In genomic region chr17:78006338-78006737, GRCh38 we compare ENCODE assay signal across 21 cellular contexts.
"Had no signal": no experiment of that assay in that cellular context is flagged by ENCODE, and none has a peak within 500 bp of the region (broad histone marks: within the 10 kb centered on the region; RNA-seq: fewer than 3 reads in every experiment).

No MANE protein-coding gene starts in this region.

- H3K9me3 Mint-ChIP-seq: natural killer cell treated with Interleukin-12 subunit alpha and Interleukin-12 subunit beta and Interleukin-15 and Interleukin-18, amount 100 ng/mL, for 72 hours; neural progenitor cell had no signal

- DNase-seq: cortex of kidney; dorsolateral prefrontal cortex; effector CD8-positive, alpha-beta T cell; foreskin melanocyte; head of caudate nucleus; hippocampal formation; kidney glomerular epithelial cell; mucosa of descending colon; occipital lobe; pancreas; right cardiac atrium; small intestine; stimulated activated CD4-positive, alpha-beta T cell treated with anti-CD3 and anti-CD28 coated beads, Interleukin-12 subunit alpha, Interleukin-12 subunit beta, amount 100 ng/mL, for 4 hours; stimulated activated naive CD4-positive, alpha-beta T cell; tibial artery; upper lobe of left lung had no signal

- H3K9me3 ChIP-seq: mucosa of descending colon, pancreas, tibial artery, upper lobe of left lung, vagina had no signal

- H3K4me3 ChIP-seq: dorsolateral prefrontal cortex, mucosa of descending colon, neural progenitor cell, pancreas, tibial artery, upper lobe of left lung, vagina had no signal

- H3K4me3 Mint-ChIP-seq: natural killer cell treated with Interleukin-12 subunit alpha and Interleukin-12 subunit beta and Interleukin-15 and Interleukin-18, amount 100 ng/mL, for 72 hours; neural progenitor cell had no signal

- H3K36me3 Mint-ChIP-seq: natural killer cell treated with Interleukin-12 subunit alpha and Interleukin-12 subunit beta and Interleukin-15 and Interleukin-18, amount 100 ng/mL, for 72 hours had no signal

- H3K27me3 Mint-ChIP-seq: natural killer cell treated with Interleukin-12 subunit alpha and Interleukin-12 subunit beta and Interleukin-15 and Interleukin-18, amount 100 ng/mL, for 72 hours; progenitor cell of endocrine pancreas had no signal

- H3K27me3 ChIP-seq: dorsolateral prefrontal cortex, neural progenitor cell, pancreas, tibial artery, upper lobe of left lung, vagina had no signal

- H3K27ac Mint-ChIP-seq: natural killer cell treated with Interleukin-12 subunit alpha and Interleukin-12 subunit beta and Interleukin-15 and Interleukin-18, amount 100 ng/mL, for 72 hours; neural progenitor cell; progenitor cell of endocrine pancreas had no signal

- H3K4me1 ChIP-seq: vagina had no signal

- ATAC-seq: left lobe of liver; mucosa of descending colon; natural killer cell treated with Interleukin-12 subunit alpha and Interleukin-12 subunit beta and Interleukin-15 and Interleukin-18, amount 100 ng/mL, for 72 hours; pancreas; right cardiac atrium had no signal

- H3K36me3 ChIP-seq: pancreas, vagina had no signal

- H3K27ac ChIP-seq: neural progenitor cell, pancreas, tibial artery, upper lobe of left lung, vagina had no signal
